Comparison of ENCODE assay signal across 33 cellular contexts in genomic region chr20:2357114-2357513, GRCh38. TPM values are rescaled to one million over a fixed set of nuclear protein-coding genes. Genes with fewer than 3 reads are reported as not detected.
"Had no signal": no experiment of that assay in that cellular context is flagged by ENCODE, and none has a peak within 500 bp of the region (broad histone marks: within the 10 kb centered on the region; RNA-seq: fewer than 3 reads in every experiment).

No MANE protein-coding gene starts in this region.

- H3K9me3 ChIP-seq: gastrocnemius medialis, ovary, testis had no signal

- H3K4me3 ChIP-seq: esophagus squamous epithelium, gastrocnemius medialis, left lung, ovary, psoas muscle, sigmoid colon, testis, tibial artery had no signal

- H3K4me3 Mint-ChIP-seq: naive thymus-derived CD4-positive, alpha-beta T cell; stimulated activated effector memory CD8-positive, alpha-beta T cell treated with anti-CD3 and anti-CD28 coated beads, Interleukin-12 subunit alpha, Interleukin-12 subunit beta, amount 100 ng/mL, for 72 hours; type B pancreatic cell had no signal

- H3K36me3 Mint-ChIP-seq: stimulated activated effector memory CD8-positive, alpha-beta T cell treated with anti-CD3 and anti-CD28 coated beads, Interleukin-12 subunit alpha, Interleukin-12 subunit beta, amount 100 ng/mL, for 72 hours; type B pancreatic cell had no signal

- H3K4me1 Mint-ChIP-seq: stimulated activated effector memory CD8-positive, alpha-beta T cell treated with anti-CD3 and anti-CD28 coated beads, Interleukin-12 subunit alpha, Interleukin-12 subunit beta, amount 100 ng/mL, for 72 hours had no signal

- ATAC-seq: gastrocnemius medialis; left cardiac atrium; left lung; naive thymus-derived CD4-positive, alpha-beta T cell; psoas muscle; right cardiac atrium; stimulated activated effector memory CD8-positive, alpha-beta T cell treated with anti-CD3 and anti-CD28 coated beads, Interleukin-12 subunit alpha, Interleukin-12 subunit beta, amount 100 ng/mL, for 72 hours; stimulated activated naive CD8-positive, alpha-beta T cell treated with anti-CD3 and anti-CD28 coated beads, Interleukin-15, Interleukin-2, amounts not matched to agents 100 U/mL and 50 U/mL, for 24 hours had no signal

- H3K27ac ChIP-seq: esophagus squamous epithelium, gastrocnemius medialis, left lung, ovary, psoas muscle, sigmoid colon, testis, tibial artery had no signal

- H3K27me3 ChIP-seq: esophagus squamous epithelium, ovary, sigmoid colon, testis, tibial artery had no signal

- H3K36me3 ChIP-seq: esophagus squamous epithelium, gastrocnemius medialis, left lung, ovary, sigmoid colon, tibial artery had no signal

- H3K27ac Mint-ChIP-seq: naive thymus-derived CD4-positive, alpha-beta T cell; stimulated activated effector memory CD8-positive, alpha-beta T cell treated with anti-CD3 and anti-CD28 coated beads, Interleukin-12 subunit alpha, Interleukin-12 subunit beta, amount 100 ng/mL, for 72 hours; type B pancreatic cell had no signal

- H3K9me3 Mint-ChIP-seq: type B pancreatic cell had no signal

- H3K4me1 ChIP-seq: gastrocnemius medialis, left lung, psoas muscle, sigmoid colon, testis, tibial artery had no signal

- DNase-seq: cerebellar nuclear complex; cortex of kidney; esophagus squamous epithelium; gastrocnemius medialis; left cardiac atrium; left lung; mesendoderm; midbrain; naive thymus-derived CD4-positive, alpha-beta T cell; occipital lobe; ovary; posterior cingulate gyrus; psoas muscle; right cardiac atrium; sigmoid colon; stimulated activated CD4-positive, alpha-beta T cell treated with anti-CD3 and anti-CD28 coated beads, Interleukin-2, amount 100 ng/mL, for 24 hours; stimulated activated CD4-positive, alpha-beta T cell treated with anti-CD3 and anti-CD28 coated beads, Interleukin-4, amount 100 ng/mL, for 24 hours; stimulated activated naive CD8-positive, alpha-beta T cell treated with anti-CD3 and anti-CD28 coated beads, Interleukin-15, Interleukin-2, amounts not matched to agents 100 U/mL and 50 U/mL, for 24 hours; substantia nigra; testis; tibial artery had no signal

RNA-seq across cellular contexts. Expression of gene TGM6, which starts 23.6 kb away (rescaled TPM):
- total RNA-seq: dermis microvascular lymphatic vessel endothelial cell; epithelial cell of proximal tubule; esophagus squamous epithelium; gastrocnemius medialis; glomerular endothelial cell; kidney epithelial cell; left cardiac atrium; left lung; lung microvascular endothelial cell; mucosa of gallbladder; naive thymus-derived CD4-positive, alpha-beta T cell; occipital lobe; ovary; psoas muscle; renal cortical epithelial cell; right cardiac atrium; sigmoid colon; skeletal muscle tissue; testis; urinary bladder had no signal
- polyA plus RNA-seq: naive thymus-derived CD4-positive, alpha-beta T cell; neural cell; ovary; psoas muscle; right cardiac atrium; sigmoid colon; urinary bladder had no signal
